Comparison of ENCODE assay signal across 9 cellular contexts in the genomic region with DNA sequence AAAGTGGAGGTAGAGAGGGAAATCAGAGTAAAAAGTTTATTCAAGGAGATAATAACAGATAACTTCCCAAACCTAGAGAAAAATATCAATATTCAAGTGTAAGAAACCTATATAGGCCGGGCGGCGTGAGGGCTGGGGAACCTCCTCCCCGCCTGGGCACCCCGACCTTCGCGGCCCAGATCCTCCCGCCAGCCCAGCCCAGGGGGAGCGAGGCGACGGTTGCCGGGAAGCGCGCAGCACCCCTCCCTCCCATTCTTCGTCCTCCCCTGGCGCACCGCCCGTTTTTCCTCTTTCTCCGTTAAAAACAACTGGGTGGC. TPM values are rescaled to one million over a fixed set of nuclear protein-coding genes. Genes with fewer than 3 reads are reported as not detected.
DNase-seq lines count a peak whose midpoint lies in the region; ATAC-seq and TF ChIP-seq lines count a peak whose summit lies in the region.
"Had no signal": no experiment of that assay in that cellular context is flagged by ENCODE, and none has a peak within 500 bp of the region (broad histone marks: within the 10 kb centered on the region; RNA-seq: fewer than 3 reads in every experiment).

No MANE protein-coding gene starts in this region.

- peak overlapping the region; percentile 69 for H3K4me3 Mint-ChIP-seq in GM23338
- H3K4me3 Mint-ChIP-seq in activated CD8-positive, alpha-beta T cell treated with anti-CD3 and anti-CD28 coated beads, Interleukin-2, amount 10 ng/mL, durations not matched to agents 7 days and 5 days: peak overlapping the region; percentile 59

- peaks cover 3% of the 10 kb centered on the region for H3K36me3 Mint-ChIP-seq in GM23338 (ENCODE audit: low read depth)
- peaks cover 2% of the 10 kb centered on the region for H3K36me3 Mint-ChIP-seq in activated CD8-positive, alpha-beta T cell treated with anti-CD3 and anti-CD28 coated beads, Interleukin-2, amount 10 ng/mL, durations not matched to agents 7 days and 5 days (ENCODE audit: low read depth)

- WGBS in heart right ventricle, 2 donors: 2 to 6% methylated on average over 19 of the region's 19 CpGs
- 5 to 12% (median 5%) methylated on average over 13 to 19 of the region's 19 CpGs for WGBS in psoas muscle, 3 donors

- ATAC-seq in GM23338: peak; percentile 54; the same call in 2 of the 3 replicates
- peak; percentile 38 for ATAC-seq in activated CD8-positive, alpha-beta T cell treated with anti-CD3 and anti-CD28 coated beads, Interleukin-2, amount 10 ng/mL, durations not matched to agents 7 days and 5 days
- peak in 4 of 8 donors; percentile 45 to 76 (median 70) for ATAC-seq in heart right ventricle
- peak in 2 of 4 donors; percentile 22 to 64 for ATAC-seq in psoas muscle
- no peak for ATAC-seq in GM18511 (IDR thresholded peaks at IDR 0.05; ENCODE audit: unreplicated experiment)

- no peaks in the 10 kb centered on the region for H3K9me2 ChIP-seq in GM23338 (ENCODE audit: insufficient read depth)

- peaks cover 0 to 5% (median 0%) of the 10 kb centered on the region in 11 donors for H3K9me3 ChIP-seq in heart right ventricle
- H3K9me3 ChIP-seq in psoas muscle: no peaks in the 10 kb centered on the region

- H3K4me1 ChIP-seq in GM23338 (ENCODE audit: insufficient read depth) (peaks cover 30% of the 10 kb centered on the region), heart right ventricle (peaks cover 0 to 34% (median 12%) of the 10 kb centered on the region in 9 donors), psoas muscle (peaks cover 7% of the 10 kb centered on the region)

- intact Hi-C loops in heart right ventricle (cut with DNase I) (no loop called here), psoas muscle (cut with DNase I) (no loop called here)

- no peaks in the 10 kb centered on the region for H4K20me1 ChIP-seq in GM23338 (replicated peaks; ENCODE audit: insufficient read depth)

- H3F3A ChIP-seq in GM23338 (replicated peaks; ENCODE audit: low read depth): no peaks in the 10 kb centered on the region

- H3K27me3 Mint-ChIP-seq in GM23338 (ENCODE audit: insufficient read depth, low read depth, poor library complexity): peaks cover 25% of the 10 kb centered on the region
- peaks cover 74% of the 10 kb centered on the region for H3K27me3 Mint-ChIP-seq in activated CD8-positive, alpha-beta T cell treated with anti-CD3 and anti-CD28 coated beads, Interleukin-2, amount 10 ng/mL, durations not matched to agents 7 days and 5 days (ENCODE audit: low read depth)

- H3K9me3 Mint-ChIP-seq in GM23338: peaks cover 8% of the 10 kb centered on the region
- H3K9me3 Mint-ChIP-seq in activated CD8-positive, alpha-beta T cell treated with anti-CD3 and anti-CD28 coated beads, Interleukin-2, amount 10 ng/mL, durations not matched to agents 7 days and 5 days (ENCODE audit: insufficient read depth): no peaks in the 10 kb centered on the region

- H3K27ac ChIP-seq in GM23338 (ENCODE audit: low read depth) (no peak overlapping the region), heart right ventricle (peak overlapping the region in 7 of 10 donors; percentile 74 to 91 (median 87)), psoas muscle (no peak overlapping the region)

- TF ChIP-seq CTCF in GM23338 (conservative IDR thresholded peaks at IDR 0.05; ENCODE audit: low read depth in 2 of 2) (no peak), heart right ventricle (IDR thresholded peaks at IDR 0.05) (no peak), psoas muscle (IDR thresholded peaks at IDR 0.05) (no peak)

- H3K4me1 Mint-ChIP-seq in GM23338: peaks cover 20% of the 10 kb centered on the region
- H3K4me1 Mint-ChIP-seq in activated CD8-positive, alpha-beta T cell treated with anti-CD3 and anti-CD28 coated beads, Interleukin-2, amount 10 ng/mL, durations not matched to agents 7 days and 5 days (ENCODE audit: low read depth): peaks cover 14% of the 10 kb centered on the region

- peak overlapping the region; percentile 97 for H2AFZ ChIP-seq in GM23338

- H3K27me3 ChIP-seq in GM23338 (ENCODE audit: insufficient read depth): peaks cover 30% of the 10 kb centered on the region
- peaks cover 0 to 65% (median 17%) of the 10 kb centered on the region in 7 donors for H3K27me3 ChIP-seq in heart right ventricle
- H3K27me3 ChIP-seq in psoas muscle (ENCODE audit: insufficient read depth in 3 of 3, low read length in 2 of 3): peaks cover 0 to 21% (median 2%) of the 10 kb centered on the region in 3 donors

- peak overlapping the region; percentile 82 for H3K4me3 ChIP-seq in GM23338
- H3K4me3 ChIP-seq in heart right ventricle: peak overlapping the region; percentile 55 to 85 (median 68)
- H3K4me3 ChIP-seq in psoas muscle: peak overlapping the region; percentile 79

- H3K79me2 ChIP-seq in GM23338 (replicated peaks; ENCODE audit: insufficient read depth): no peaks in the 10 kb centered on the region

- DNase-seq in GM23338 (ENCODE audit: low spot score): no peak
- DNase-seq in activated CD8-positive, alpha-beta T cell treated with anti-CD3 and anti-CD28 coated beads, Interleukin-2, amount 10 ng/mL, durations not matched to agents 7 days and 5 days: no peak
- DNase-seq in heart right ventricle: peak in 1 of 2 donors; percentile 59
- DNase-seq in psoas muscle: no peak
- DNase-seq in stimulated activated CD4-positive, alpha-beta T cell treated with anti-CD3 and anti-CD28 coated beads, Interleukin-4, amount 100 ng/mL, for 1 hour: no peak
- no peak for DNase-seq in stimulated activated CD4-positive, alpha-beta T cell treated with anti-CD3 and anti-CD28 coated beads, Interleukin-15, amount 100 ng/mL, for 24 hours
- DNase-seq in NCI-H226: no peak

- H3K4me2 ChIP-seq in GM23338: peak overlapping the region; percentile 62

- no peaks in the 10 kb centered on the region for H3K36me3 ChIP-seq in GM23338 (ENCODE audit: insufficient read depth)
- H3K36me3 ChIP-seq in heart right ventricle: no peaks in the 10 kb centered on the region
- no peaks in the 10 kb centered on the region for H3K36me3 ChIP-seq in psoas muscle (ENCODE audit: insufficient read depth in 1 of 2, low read depth in 1 of 2)

- POLR2A ChIA-PET in activated CD8-positive, alpha-beta T cell treated with anti-CD3 and anti-CD28 coated beads, Interleukin-2, amount 10 ng/mL, durations not matched to agents 7 days and 5 days (lab: Charles Lee): no interaction called here

- no peak overlapping the region for H3K27ac Mint-ChIP-seq in GM23338
- no peak overlapping the region for H3K27ac Mint-ChIP-seq in activated CD8-positive, alpha-beta T cell treated with anti-CD3 and anti-CD28 coated beads, Interleukin-2, amount 10 ng/mL, durations not matched to agents 7 days and 5 days

- CTCF ChIA-PET in activated CD8-positive, alpha-beta T cell treated with anti-CD3 and anti-CD28 coated beads, Interleukin-2, amount 10 ng/mL, durations not matched to agents 7 days and 5 days (lab: Charles Lee): no interaction called here

TF ChIP-seq in GM23338, 12 proteins besides CTCF, POLR2A, EP300 and RAD21 (continues in another document):
- TF ChIP-seq ZNF114 (CRISPR knock-in tag; IDR thresholded peaks at IDR 0.05): no peak
- TF ChIP-seq, protein P1, sequence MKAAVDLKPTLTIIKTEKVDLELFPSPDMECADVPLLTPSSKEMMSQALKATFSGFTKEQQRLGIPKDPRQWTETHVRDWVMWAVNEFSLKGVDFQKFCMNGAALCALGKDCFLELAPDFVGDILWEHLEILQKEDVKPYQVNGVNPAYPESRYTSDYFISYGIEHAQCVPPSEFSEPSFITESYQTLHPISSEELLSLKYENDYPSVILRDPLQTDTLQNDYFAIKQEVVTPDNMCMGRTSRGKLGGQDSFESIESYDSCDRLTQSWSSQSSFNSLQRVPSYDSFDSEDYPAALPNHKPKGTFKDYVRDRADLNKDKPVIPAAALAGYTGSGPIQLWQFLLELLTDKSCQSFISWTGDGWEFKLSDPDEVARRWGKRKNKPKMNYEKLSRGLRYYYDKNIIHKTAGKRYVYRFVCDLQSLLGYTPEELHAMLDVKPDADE (IDR thresholded peaks at IDR 0.05): no peak

RNA-seq across cellular contexts. Expression of a gene that starts 32.4 kb away (rescaled TPM):
- 0.70 TPM in 1 of 2 replicates, not detected in the other for total RNA-seq in GM23338 (2014; rRNA removed; shearing (Covaris generic))
- polyA plus RNA-seq in GM23338 (2016; fragmentation: Nextera tagmentation; extraction: Ambion mirVana) (0.23 TPM in 1 of 2 replicates, not detected in the other), heart right ventricle (under 1 TPM in 1 of 2 donors, not detected in 1; 0.22 TPM), psoas muscle (under 1 TPM in 2 of 3 donors, not detected in 1; 0.03 to 0.07 TPM)
- total RNA-seq in activated CD8-positive, alpha-beta T cell treated with anti-CD3 and anti-CD28 coated beads, Interleukin-2, amount 10 ng/mL, durations not matched to agents 7 days and 5 days: not detected
- total RNA-seq in heart right ventricle (1 to 10 TPM in 4 of 10 donors, under 1 TPM in 6; 0.29 to 2.2 (median 0.87) TPM), psoas muscle (under 1 TPM in 1 of 4 donors, not detected in 3; 0.21 TPM)
- total RNA-seq: RPMI7951 had no signal

Comparison
In these comparisons a context has a peak if more than half of its experiments do, and no peak if none do; other contexts are left out.
1. H3K27ac ChIP-seq: peak in heart right ventricle (7 of 10); none in GM23338 (single experiment) and psoas muscle (single experiment).
2. Peak in every context shown above with its lines, with median percentiles within 50 percentile points of each other: H3K4me3 ChIP-seq.